In the genomic region with DNA sequence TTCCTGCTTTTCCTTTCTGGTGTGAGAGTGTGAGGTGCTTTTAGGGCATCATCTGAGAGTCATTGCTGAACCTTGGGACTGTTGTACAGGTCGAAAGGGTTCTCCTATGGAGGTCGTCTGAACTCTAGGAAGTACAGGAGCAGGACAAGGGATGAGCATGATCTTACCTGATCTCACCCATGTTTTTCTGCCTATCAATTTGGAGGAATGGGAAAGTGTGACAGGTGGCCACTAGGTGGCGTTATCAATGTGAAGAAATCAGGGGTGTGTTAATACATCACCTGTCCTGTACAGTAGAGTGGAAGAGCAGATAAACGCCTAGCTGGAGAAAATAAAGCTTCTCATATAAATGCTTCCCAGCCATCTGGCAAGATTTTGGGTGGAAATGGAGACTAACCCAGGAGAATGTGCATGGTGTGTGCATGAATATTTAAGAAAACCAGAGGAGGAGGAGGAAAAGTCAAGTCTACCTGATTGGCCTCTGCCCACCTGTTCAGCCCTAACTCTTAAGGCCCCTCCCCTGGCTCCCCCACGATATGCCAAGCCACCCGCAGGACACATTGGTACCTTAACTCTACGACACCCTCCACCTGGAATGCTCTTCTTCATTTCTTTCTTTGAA, we compare ENCODE assay signal across 8 cellular contexts.
DNase-seq lines count a peak whose midpoint lies in the region; ATAC-seq lines count a peak whose summit lies in the region.

No MANE protein-coding gene starts in this region.

- H3K9me3 ChIP-seq in CD4-positive, alpha-beta memory T cell (ENCODE audit: control insufficient read depth in 1 of 2, low read length in 2 of 2): no peaks in the 10 kb centered on the region
- H3K9me3 ChIP-seq in T-helper 17 cell (ENCODE audit: control insufficient read depth, low read length, poor library complexity, severe bottlenecking): no peaks in the 10 kb centered on the region

- no peaks in the 10 kb centered on the region for H3K36me3 ChIP-seq in CD4-positive, alpha-beta memory T cell (ENCODE audit: insufficient read depth, low read length)

- H3K27me3 ChIP-seq in CD4-positive, alpha-beta memory T cell (ENCODE audit: insufficient read depth, low read length): no peaks in the 10 kb centered on the region

- H3K27ac Mint-ChIP-seq in CD4-positive, alpha-beta memory T cell: no peak overlapping the region
- H3K27ac Mint-ChIP-seq in T-helper 17 cell: no peak overlapping the region

- ATAC-seq in GM21529 (IDR thresholded peaks at IDR 0.05; ENCODE audit: unreplicated experiment) (peak; percentile 55), T-helper 17 cell (peak; percentile 64), HG03280 (IDR thresholded peaks at IDR 0.05; ENCODE audit: unreplicated experiment) (no peak)

- no peak overlapping the region for H3K4me3 ChIP-seq in CD4-positive, alpha-beta memory T cell (ENCODE audit: low read length in 2 of 2)

- H3K4me1 ChIP-seq in CD4-positive, alpha-beta memory T cell (ENCODE audit: insufficient read depth, low read length): no peaks in the 10 kb centered on the region

- peak in 4 of 5 donors; percentile 38 to 45 (median 41) for DNase-seq in CD4-positive, alpha-beta memory T cell
- DNase-seq in NCI-H146 treated with DMSO at 0.1 percent for 48 hours (lab: John Stamatoyannopoulos, UW; ENCODE audit: unreplicated experiment): peak; percentile 82
- DNase-seq in T-helper 17 cell: peak in 2 of 3 donors; percentile 23 to 33
- DNase-seq in brain pericyte (ENCODE audit: low read depth, low spot score): peak; percentile 22
- DNase-seq in left kidney (ENCODE audit: low read depth, low spot score): peak; percentile 83
- DNase-seq in stimulated activated CD4-positive, alpha-beta T cell treated with anti-CD3 and anti-CD28 coated beads, TNF-alpha, amount 100 ng/mL, for 48 hours (ENCODE audit: low read depth in 3 of 3): peak; percentile 17 to 51 (median 43)

- no peak overlapping the region for H3K27ac ChIP-seq in CD4-positive, alpha-beta memory T cell (ENCODE audit: low read depth, low read length)

- peaks cover 6 to 16% (median 11%) of the 10 kb centered on the region in 4 donors for H3K4me1 Mint-ChIP-seq in CD4-positive, alpha-beta memory T cell
- peaks cover 9% of the 10 kb centered on the region for H3K4me1 Mint-ChIP-seq in T-helper 17 cell

- CTCF ChIA-PET in CD4-positive, alpha-beta memory T cell (lab: Charles Lee; ENCODE audit: partially characterized antibody): interaction anchor here (1.0 to 4.9 kb wide), 16 partner anchors 11 to 843 kb away, joined by 3 to 44 read pairs (median 7); no protein-coding TSS in a partner anchor

- POLR2A ChIA-PET in CD4-positive, alpha-beta memory T cell (lab: Charles Lee; ENCODE audit: partially characterized antibody): no interaction called here

- H3K36me3 Mint-ChIP-seq in CD4-positive, alpha-beta memory T cell: no peaks in the 10 kb centered on the region
- H3K36me3 Mint-ChIP-seq in T-helper 17 cell (ENCODE audit: low read depth): no peaks in the 10 kb centered on the region

- H3K4me3 Mint-ChIP-seq in CD4-positive, alpha-beta memory T cell: no peak overlapping the region
- no peak overlapping the region for H3K4me3 Mint-ChIP-seq in T-helper 17 cell

- no peaks in the 10 kb centered on the region for H3K9me3 Mint-ChIP-seq in CD4-positive, alpha-beta memory T cell

- intact Hi-C loops in CD4-positive, alpha-beta memory T cell (cut with micrococcal nuclease): no loop called here

- H3K27me3 Mint-ChIP-seq in CD4-positive, alpha-beta memory T cell: peaks cover 3 to 5% of the 10 kb centered on the region in 2 donors
- peaks cover 36% of the 10 kb centered on the region for H3K27me3 Mint-ChIP-seq in T-helper 17 cell

Comparison
In these comparisons a context has a peak if more than half of its experiments do, and no peak if none do; other contexts are left out.
1. DNase-seq: peak in every context shown above with its lines; median percentile 83 in left kidney; 82 in NCI-H146 treated with DMSO at 0.1 percent for 48 hours; 43 in stimulated activated CD4-positive, alpha-beta T cell treated with anti-CD3 and anti-CD28 coated beads, TNF-alpha, amount 100 ng/mL, for 48 hours; 41 in CD4-positive, alpha-beta memory T cell; 28 in T-helper 17 cell; 22 in brain pericyte.